Comparison of ENCODE assay signal across 1 cellular context in genomic region chr5:159207222-159207615, GRCh38.
TF ChIP-seq lines count a peak whose summit lies in the region.

No MANE protein-coding gene starts in this region.

TF ChIP-seq in SK-N-SH treated with all-trans-retinoic acid at 6 μM for 48 hours, 23 proteins besides CTCF, POLR2A, EP300 and RAD21 (continued from another document):
- TF ChIP-seq CSRNP3 (CRISPR knock-in tag; IDR thresholded peaks at IDR 0.05), result no peak
- TF ChIP-seq TSHZ2 (CRISPR knock-in tag; IDR thresholded peaks at IDR 0.05), result no peak
- no peak for TF ChIP-seq ZNF8 (CRISPR knock-in tag; IDR thresholded peaks at IDR 0.05)
- TF ChIP-seq RARB (CRISPR knock-in tag; IDR thresholded peaks at IDR 0.05), result no peak
- no peak for TF ChIP-seq TOX (CRISPR knock-in tag; IDR thresholded peaks at IDR 0.05; ENCODE audit: borderline replicate concordance)
